ENCODE assay signal across 11 cellular contexts in the genomic region with DNA sequence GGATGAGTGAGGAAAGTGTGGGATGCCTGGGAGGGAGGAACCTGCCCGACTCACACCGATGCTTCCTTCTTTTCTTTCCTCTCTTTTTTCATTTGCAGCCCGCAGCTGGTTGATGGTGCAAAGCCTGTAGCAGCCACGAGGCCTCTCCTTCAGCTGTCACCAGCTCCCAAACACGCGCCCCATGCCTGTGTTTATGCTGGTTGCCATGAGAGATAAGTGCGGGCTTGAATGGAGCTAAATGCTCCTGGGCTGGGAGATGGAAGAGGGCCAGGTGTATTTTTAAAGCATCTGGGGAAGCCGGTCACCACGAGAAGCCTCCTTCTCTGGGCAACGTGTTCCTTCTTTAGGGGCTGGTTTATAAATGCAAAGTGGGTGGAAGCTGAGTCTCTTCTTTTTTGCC. TPM values are rescaled to one million over a fixed set of nuclear protein-coding genes. Genes with fewer than 3 reads are reported as not detected.
DNase-seq lines count a peak whose midpoint lies in the region; ATAC-seq and TF ChIP-seq lines count a peak whose summit lies in the region.
"Had no signal": no experiment of that assay in that cellular context is flagged by ENCODE, and none has a peak within 500 bp of the region (broad histone marks: within the 10 kb centered on the region; RNA-seq: fewer than 3 reads in every experiment).

No MANE protein-coding gene starts in this region.

- H3K4me1 ChIP-seq in sigmoid colon, result peaks cover 0 to 14% (median 12%) of the 10 kb centered on the region in 4 donors
- H3K4me1 ChIP-seq: ascending aorta, prostate gland had no signal

- no peak for TF ChIP-seq CTCF in sigmoid colon (IDR thresholded peaks at IDR 0.05)

- no peaks in the 10 kb centered on the region for H3K27me3 ChIP-seq in sigmoid colon
- H3K27me3 ChIP-seq: ascending aorta had no signal

- 33 to 65% methylated on average over 10 of the region's 10 CpGs for WGBS in sigmoid colon, 2 donors

- no peaks in the 10 kb centered on the region for H3K9me3 ChIP-seq in sigmoid colon
- H3K9me3 ChIP-seq: ascending aorta, prostate gland had no signal

- peak in 1 of 4 donors; percentile 50 for TF ChIP-seq EP300 in sigmoid colon (IDR thresholded peaks at IDR 0.05)

- no peaks in the 10 kb centered on the region for H3K36me3 ChIP-seq in sigmoid colon
- H3K36me3 ChIP-seq: ascending aorta, prostate gland had no signal

- ATAC-seq in Right ventricle myocardium superior (ENCODE audit: poor library complexity) (peak; percentile 99), GM18502 (IDR thresholded peaks at IDR 0.05; ENCODE audit: poor library complexity, unreplicated experiment) (no peak), HG02571 (IDR thresholded peaks at IDR 0.05; ENCODE audit: unreplicated experiment) (no peak), HG02870 (IDR thresholded peaks at IDR 0.05; ENCODE audit: unreplicated experiment) (no peak), HG03159 (IDR thresholded peaks at IDR 0.05; ENCODE audit: unreplicated experiment) (no peak)

- TF ChIP-seq POLR2A in sigmoid colon (IDR thresholded peaks at IDR 0.05), result no peak

- H3K27ac ChIP-seq in sigmoid colon, result peak overlapping the region in 1 of 4 donors; percentile 26
- H3K27ac ChIP-seq: prostate gland had no signal

- no peak overlapping the region for H3K4me3 ChIP-seq in sigmoid colon
- H3K4me3 ChIP-seq: ascending aorta, prostate gland had no signal

- intact Hi-C loops in Right ventricle myocardium superior (cut with DNase I), result no loop called here
- intact Hi-C loops in sigmoid colon (cut with DNase I), result no loop called here

- DNase-seq in LHCN-M2 (ENCODE audit: low read depth) (peak; percentile 39), NCI-H345 treated with DMSO at 0.1 percent for 48 hours (lab: John Stamatoyannopoulos, UW; ENCODE audit: unreplicated experiment) (peak; percentile 44), Right ventricle myocardium superior (peak; percentile 83), sigmoid colon (peak; percentile 79)
- DNase-seq: activated CD4-positive, alpha-beta memory T cell treated with anti-CD3 and anti-CD28 coated beads, Interleukin-2, amount 10 ng/mL, durations not matched to agents 7 days and 5 days had no signal

RNA-seq across cellular contexts. Expression of a gene that starts 9.3 kb away (rescaled TPM):
- 0.13 and 0.40 TPM in 2 replicates for total RNA-seq in LHCN-M2 (2014; rRNA removed)
- polyA plus RNA-seq in LHCN-M2 (2012), result 0.34 TPM
- 2.2 TPM for total RNA-seq in Right ventricle myocardium superior
- total RNA-seq in sigmoid colon, result 1 to 10 TPM; 1.2 to 5.3 (median 2.1) TPM
- 1 to 10 TPM in 1 of 3 donors, under 1 TPM in 1, not detected in 1; 0.69 to 1.7 TPM for polyA plus RNA-seq in sigmoid colon
